ENCODE assay signal across 18 cellular contexts in genomic region chr20:25014816-25015215, GRCh38. TPM values are rescaled to one million over a fixed set of nuclear protein-coding genes. Genes with fewer than 3 reads are reported as not detected.
DNase-seq lines count a peak whose midpoint lies in the region; ATAC-seq and TF ChIP-seq lines count a peak whose summit lies in the region.
"Had no signal": no experiment of that assay in that cellular context is flagged by ENCODE, and none has a peak within 500 bp of the region (broad histone marks: within the 10 kb centered on the region; RNA-seq: fewer than 3 reads in every experiment).

No MANE protein-coding gene starts in this region.

- H3K4me1 ChIP-seq in endodermal cell (ENCODE audit: control insufficient read depth, insufficient read depth, low read length) (no peaks in the 10 kb centered on the region), stomach (peaks cover 22 to 42% (median 32%) of the 10 kb centered on the region in 4 donors), vagina (peaks cover 28% of the 10 kb centered on the region)

- H3K9ac ChIP-seq in endodermal cell (ENCODE audit: extremely low read depth, low read length, poor library complexity, severe bottlenecking): no peak overlapping the region

- H3K27ac ChIP-seq in endodermal cell (ENCODE audit: low read depth, low read length): no peak overlapping the region
- H3K27ac ChIP-seq in stomach: peak overlapping the region in 2 of 5 donors; percentile 3 to 69
- H3K27ac ChIP-seq in vagina: no peak overlapping the region
- H3K27ac ChIP-seq: C4-2B, HL-60, upper lobe of right lung had no signal

- TF ChIP-seq CTCF in endodermal cell (conservative IDR thresholded peaks at IDR 0.05) (no peak), stomach (IDR thresholded peaks at IDR 0.05) (no peak), vagina (IDR thresholded peaks at IDR 0.05) (no peak)

- H3K27me3 ChIP-seq in endodermal cell (ENCODE audit: control insufficient read depth, insufficient read depth, low read length, poor library complexity, severe bottlenecking) (no peaks in the 10 kb centered on the region), stomach (no peaks in the 10 kb centered on the region), vagina (no peaks in the 10 kb centered on the region)
- H3K27me3 ChIP-seq: upper lobe of right lung had no signal

- no peaks in the 10 kb centered on the region for H3K9me3 ChIP-seq in endodermal cell (ENCODE audit: control insufficient read depth, low read length)
- no peaks in the 10 kb centered on the region for H3K9me3 ChIP-seq in stomach
- H3K9me3 ChIP-seq in vagina: no peaks in the 10 kb centered on the region
- H3K9me3 ChIP-seq: upper lobe of right lung had no signal

- no peak for ATAC-seq in stimulated activated naive B cell treated with anti-CD40 and anti-IgM and Interleukin-4, amounts not matched to agents 10 μg/mL and 1 μg/mL and 100 μg/mL, for 72 hours (replicated peaks)
- ATAC-seq: activated CD4-positive, alpha-beta T cell treated with anti-CD3 and anti-CD28 coated beads for 36 hours; HepG2; upper lobe of right lung had no signal

- TF ChIP-seq POLR2A in stomach (IDR thresholded peaks at IDR 0.05) (no peak), vagina (IDR thresholded peaks at IDR 0.05) (no peak)

- H3K4me3 Mint-ChIP-seq in endodermal cell: no peak overlapping the region
- no peak overlapping the region for H3K4me3 Mint-ChIP-seq in stimulated activated naive B cell treated with anti-CD40 and anti-IgM and Interleukin-4, amounts not matched to agents 10 μg/mL and 1 μg/mL and 100 μg/mL, for 72 hours
- H3K4me3 Mint-ChIP-seq: activated CD4-positive, alpha-beta T cell treated with anti-CD3 and anti-CD28 coated beads for 36 hours; memory B cell had no signal

- H3K27ac Mint-ChIP-seq in endodermal cell: no peak overlapping the region
- H3K27ac Mint-ChIP-seq in stimulated activated naive B cell treated with anti-CD40 and anti-IgM and Interleukin-4, amounts not matched to agents 10 μg/mL and 1 μg/mL and 100 μg/mL, for 72 hours: no peak overlapping the region
- H3K27ac Mint-ChIP-seq: activated CD4-positive, alpha-beta T cell treated with anti-CD3 and anti-CD28 coated beads for 36 hours; memory B cell had no signal

- no peak for TF ChIP-seq EP300 in stomach (IDR thresholded peaks at IDR 0.05)

- intact Hi-C loops in stomach (cut with DNase I; ENCODE audit: low total_unique reads): no loop called here
- intact Hi-C loops in vagina (cut with DNase I): no loop called here

- peak; percentile 8 for DNase-seq in activated T-cell treated with anti-CD3 and anti-CD28 coated beads, Interleukin-2, amount 50 U/mL, for 1 hour
- no peak for DNase-seq in activated T-cell treated with anti-CD3 and anti-CD28 coated beads, Interleukin-2, amount 50 U/mL, for 48 hours
- DNase-seq in NCI-H146 treated with DMSO at 0.1 percent for 48 hours (lab: John Stamatoyannopoulos, UW; ENCODE audit: unreplicated experiment): peak; percentile 45
- peak; percentile 41 for DNase-seq in endodermal cell
- peak; percentile 24 for DNase-seq in stomach
- DNase-seq in pons (ENCODE audit: low spot score): no peak
- no peak for DNase-seq in vagina (ENCODE audit: extremely low spot score in 2 of 2)
- no peak for DNase-seq in stimulated activated naive B cell treated with anti-CD40 and anti-IgM and Interleukin-4, amounts not matched to agents 10 μg/mL and 1 μg/mL and 100 μg/mL, for 72 hours
- DNase-seq: activated CD4-positive, alpha-beta T cell treated with anti-CD3 and anti-CD28 coated beads for 36 hours; activated gamma-delta T cell; NCI-H1092 treated with DMSO at 0.1 percent for 48 hours; NCI-H524; SHP77; upper lobe of right lung had no signal

- H3K4me3 ChIP-seq in endodermal cell (ENCODE audit: low read length): no peak overlapping the region
- no peak overlapping the region for H3K4me3 ChIP-seq in stomach
- no peak overlapping the region for H3K4me3 ChIP-seq in vagina
- H3K4me3 ChIP-seq: upper lobe of right lung had no signal

- WGBS in endodermal cell (ENCODE audit: insufficient coverage in 1 of 2, insufficient read length in 1 of 2), 2 experiments: 90 to 96% methylated on average over 8 to 11 of the region's 11 CpGs
- 87 to 93% (median 90%) methylated on average over 9 to 11 of the region's 11 CpGs for WGBS in stomach, 5 donors

- H3K36me3 ChIP-seq in endodermal cell (ENCODE audit: control insufficient read depth, insufficient read depth, low read length) (no peaks in the 10 kb centered on the region), stomach (peaks cover 64 to 92% (median 74%) of the 10 kb centered on the region in 4 donors), vagina (peaks cover 0 to 43% of the 10 kb centered on the region in 2 donors)

- H3K4me1 Mint-ChIP-seq in endodermal cell: peaks cover 20% of the 10 kb centered on the region
- H3K4me1 Mint-ChIP-seq in stimulated activated naive B cell treated with anti-CD40 and anti-IgM and Interleukin-4, amounts not matched to agents 10 μg/mL and 1 μg/mL and 100 μg/mL, for 72 hours: peaks cover 0 to 1% of the 10 kb centered on the region in 2 donors
- H3K4me1 Mint-ChIP-seq: activated CD4-positive, alpha-beta T cell treated with anti-CD3 and anti-CD28 coated beads for 36 hours had no signal

- H3K27me3 Mint-ChIP-seq in endodermal cell (ENCODE audit: insufficient read depth): no peaks in the 10 kb centered on the region
- no peaks in the 10 kb centered on the region for H3K27me3 Mint-ChIP-seq in stimulated activated naive B cell treated with anti-CD40 and anti-IgM and Interleukin-4, amounts not matched to agents 10 μg/mL and 1 μg/mL and 100 μg/mL, for 72 hours
- H3K27me3 Mint-ChIP-seq: activated CD4-positive, alpha-beta T cell treated with anti-CD3 and anti-CD28 coated beads for 36 hours; memory B cell had no signal

- H3K36me3 Mint-ChIP-seq in endodermal cell (ENCODE audit: low read depth): no peaks in the 10 kb centered on the region
- H3K36me3 Mint-ChIP-seq in stimulated activated naive B cell treated with anti-CD40 and anti-IgM and Interleukin-4, amounts not matched to agents 10 μg/mL and 1 μg/mL and 100 μg/mL, for 72 hours: peaks cover 16 to 31% of the 10 kb centered on the region in 2 donors

- no peaks in the 10 kb centered on the region for H3K9me3 Mint-ChIP-seq in endodermal cell
- H3K9me3 Mint-ChIP-seq in stimulated activated naive B cell treated with anti-CD40 and anti-IgM and Interleukin-4, amounts not matched to agents 10 μg/mL and 1 μg/mL and 100 μg/mL, for 72 hours: no peaks in the 10 kb centered on the region
- H3K9me3 Mint-ChIP-seq: memory B cell had no signal

RNA-seq across cellular contexts. Expression of gene APMAP, which starts 22.3 kb away (rescaled TPM):
- total RNA-seq in endodermal cell (10 to 100 TPM; 60.2 to 65.6 TPM), stomach (10 to 100 TPM; 12.3 to 55.6 (median 39.3) TPM), vagina (29.7 TPM)
- polyA plus RNA-seq in endodermal cell (2013, experiment 1 of 2): 76.8 TPM
- polyA plus RNA-seq in endodermal cell (2013, experiment 2 of 2): 70.0 TPM
- 10 to 100 TPM; 14.4 to 29.5 (median 24.8) TPM for polyA plus RNA-seq in stomach

RNA-seq across cellular contexts. Expression of gene ACSS1, which starts 43.1 kb away (rescaled TPM):
- total RNA-seq in endodermal cell (under 1 TPM in 1 of 2 donors, not detected in 1; 0.22 TPM), stomach (100 to 1,000 TPM in 1 of 5 donors, 10 to 100 TPM in 3, 1 to 10 TPM in 1; 7.0 to 135 (median 35.6) TPM), vagina (26.3 TPM)
- 0.68 TPM for polyA plus RNA-seq in endodermal cell (2013, experiment 1 of 2)
- 0.50 TPM for polyA plus RNA-seq in endodermal cell (2013, experiment 2 of 2)
- polyA plus RNA-seq in stomach: 10 to 100 TPM; 35.3 to 37.7 (median 35.9) TPM

Comparison
In these comparisons a context has a peak if more than half of its experiments do, and no peak if none do; other contexts are left out.
1. DNase-seq: peak in activated T-cell treated with anti-CD3 and anti-CD28 coated beads, Interleukin-2, amount 50 U/mL, for 1 hour (single experiment), NCI-H146 treated with DMSO at 0.1 percent for 48 hours (single experiment), endodermal cell (single experiment) and stomach (single experiment); none in activated T-cell treated with anti-CD3 and anti-CD28 coated beads, Interleukin-2, amount 50 U/mL, for 48 hours (0 of 2), pons (single experiment), vagina (0 of 2) and stimulated activated naive B cell treated with anti-CD40 and anti-IgM and Interleukin-4, amounts not matched to agents 10 μg/mL and 1 μg/mL and 100 μg/mL, for 72 hours (single experiment).
2. RNA of gene ACSS1, which starts 43.1 kb away (total RNA-seq): 7.0 to 135 TPM in stomach and 26.3 TPM in vagina (single experiment); 0.22 TPM in endodermal cell; every median in the first group is over 4 times any median in the second.